Comparison of ENCODE assay signal across 24 cellular contexts in the genomic region with DNA sequence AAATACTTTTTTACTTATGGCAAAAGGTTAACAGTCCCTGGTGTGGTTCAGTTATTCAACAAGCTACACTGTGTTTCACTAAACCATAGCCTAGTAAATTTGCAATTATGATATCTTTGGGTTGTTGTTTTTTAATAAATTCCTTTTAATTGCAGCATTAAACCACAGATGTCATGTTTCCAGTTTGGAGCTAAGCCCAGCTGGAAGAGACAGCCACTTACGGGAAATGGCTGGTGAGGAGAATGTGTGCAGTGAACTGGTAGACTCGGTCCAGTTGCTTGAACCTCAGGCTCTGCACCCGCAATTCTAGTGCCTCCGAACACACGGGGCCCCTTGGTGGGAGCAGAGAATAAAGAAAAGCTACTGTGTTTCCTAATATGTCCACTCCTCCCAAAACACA.
"Had no signal": no experiment of that assay in that cellular context is flagged by ENCODE, and none has a peak within 500 bp of the region (broad histone marks: within the 10 kb centered on the region; RNA-seq: fewer than 3 reads in every experiment).

No MANE protein-coding gene starts in this region.

- H3K27me3 Mint-ChIP-seq: activated naive CD8-positive, alpha-beta T cell treated with anti-CD3 and anti-CD28 coated beads for 36 hours; central memory CD8-positive, alpha-beta T cell; effector memory CD8-positive, alpha-beta T cell; natural killer cell treated with Interleukin-12 subunit alpha and Interleukin-12 subunit beta and Interleukin-15 and Interleukin-18, amount 100 ng/mL, for 72 hours had no signal

- H3K4me3 ChIP-seq: breast epithelium, colonic mucosa, dorsolateral prefrontal cortex, esophagus squamous epithelium, left lung, thyroid gland, upper lobe of right lung had no signal

- DNase-seq: activated CD4-positive, CD25-positive, alpha-beta regulatory T cell treated with anti-CD3 and anti-CD28 coated beads, Interleukin-2, amount 50 U/mL, for 72 hours; activated CD8-positive, alpha-beta memory T cell treated with anti-CD3 and anti-CD28 coated beads for 24 hours; activated CD8-positive, alpha-beta memory T cell treated with anti-CD3 and anti-CD28 coated beads, Interleukin-2, amount 50 U/mL, for 4 hours; activated naive CD4-positive, alpha-beta T cell treated with Interleukin-2 at 50 U/mL for 16 hours; activated naive CD8-positive, alpha-beta T cell treated with anti-CD3 and anti-CD28 coated beads for 36 hours; activated T-cell treated with anti-CD3 and anti-CD28 coated beads, Interleukin-2, amount 50 U/mL, for 4 hours; colonic mucosa; dorsolateral prefrontal cortex; effector memory CD8-positive, alpha-beta T cell; esophagus squamous epithelium; foreskin keratinocyte; left lung; midbrain; right cardiac atrium; stimulated activated CD4-positive, alpha-beta T cell treated with anti-CD3 and anti-CD28 coated beads, Interleukin-4, amount 100 ng/mL, for 24 hours; stimulated activated naive CD8-positive, alpha-beta T cell treated with anti-CD3 and anti-CD28 coated beads, Interleukin-15, Interleukin-2, amounts not matched to agents 100 U/mL and 50 U/mL, for 24 hours; substantia nigra; T-helper 2 cell; thyroid gland; upper lobe of right lung; WERI-Rb-1 had no signal

- ATAC-seq: activated T-cell treated with anti-CD3 and anti-CD28 coated beads, Interleukin-2, amount 50 U/mL, for 4 hours; effector memory CD8-positive, alpha-beta T cell; foreskin keratinocyte; left lung; natural killer cell treated with Interleukin-12 subunit alpha and Interleukin-12 subunit beta and Interleukin-15 and Interleukin-18, amount 100 ng/mL, for 72 hours; right cardiac atrium; stimulated activated naive CD8-positive, alpha-beta T cell treated with anti-CD3 and anti-CD28 coated beads, Interleukin-15, Interleukin-2, amounts not matched to agents 100 U/mL and 50 U/mL, for 24 hours; upper lobe of right lung had no signal

- H3K36me3 Mint-ChIP-seq: natural killer cell treated with Interleukin-12 subunit alpha and Interleukin-12 subunit beta and Interleukin-15 and Interleukin-18, amount 100 ng/mL, for 72 hours had no signal

- H3K4me3 Mint-ChIP-seq: activated naive CD8-positive, alpha-beta T cell treated with anti-CD3 and anti-CD28 coated beads for 36 hours; activated T-cell treated with anti-CD3 and anti-CD28 coated beads, Interleukin-2, amount 50 U/mL, for 4 hours; central memory CD8-positive, alpha-beta T cell; effector memory CD8-positive, alpha-beta T cell; natural killer cell treated with Interleukin-12 subunit alpha and Interleukin-12 subunit beta and Interleukin-15 and Interleukin-18, amount 100 ng/mL, for 72 hours had no signal

- H3K9me3 Mint-ChIP-seq: activated naive CD8-positive, alpha-beta T cell treated with anti-CD3 and anti-CD28 coated beads for 36 hours; activated T-cell treated with anti-CD3 and anti-CD28 coated beads, Interleukin-2, amount 50 U/mL, for 4 hours; central memory CD8-positive, alpha-beta T cell; effector memory CD8-positive, alpha-beta T cell; natural killer cell treated with Interleukin-12 subunit alpha and Interleukin-12 subunit beta and Interleukin-15 and Interleukin-18, amount 100 ng/mL, for 72 hours had no signal

- H3K27ac Mint-ChIP-seq: activated naive CD8-positive, alpha-beta T cell treated with anti-CD3 and anti-CD28 coated beads for 36 hours; effector memory CD8-positive, alpha-beta T cell; natural killer cell treated with Interleukin-12 subunit alpha and Interleukin-12 subunit beta and Interleukin-15 and Interleukin-18, amount 100 ng/mL, for 72 hours had no signal
